ENCODE assay signal across 1 cellular context in the genomic region with DNA sequence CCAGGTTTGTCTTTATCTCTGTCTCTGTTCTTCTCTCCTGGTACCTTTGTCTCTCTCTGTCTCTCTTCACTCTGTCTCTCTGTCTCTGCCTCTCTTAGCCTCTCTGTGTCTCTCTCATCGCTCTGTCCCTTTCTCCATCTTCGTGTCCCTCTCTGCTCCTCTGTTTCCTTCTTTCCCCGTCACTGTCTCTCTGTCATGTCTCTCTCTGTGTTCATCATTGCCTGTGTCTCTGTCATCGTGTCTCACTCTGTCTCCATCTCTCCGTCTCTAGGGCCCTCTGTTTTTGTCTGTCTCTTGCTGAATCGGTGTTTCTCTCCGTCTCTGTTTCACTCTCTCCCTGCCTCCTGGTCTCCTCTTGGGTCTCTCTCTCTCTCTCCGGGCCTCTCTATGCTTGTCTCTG.
TF ChIP-seq lines count a peak whose summit lies in the region.

No MANE protein-coding gene starts in this region.

TF ChIP-seq in K562, 482 proteins besides CTCF, POLR2A, EP300 and RAD21 (continued from another document):
- TF ChIP-seq ZBTB5 (IDR thresholded peaks at IDR 0.05) (no peak), ARID2 (IDR thresholded peaks at IDR 0.05) (no peak; the same call in 1 of the 2 replicates), HOXB6 (CRISPR knock-in tag; IDR thresholded peaks at IDR 0.05; ENCODE audit: borderline replicate concordance) (no peak), KHSRP (IDR thresholded peaks at IDR 0.05) (no peak), ETV6 (IDR thresholded peaks at IDR 0.05; ENCODE audit: borderline replicate concordance in 1 of 2, low read depth in 2 of 2, low read length in 1 of 2) (no peak), ETV6 (CRISPR knock-in tag; IDR thresholded peaks at IDR 0.05; ENCODE audit: borderline replicate concordance) (no peak), GATAD2A (IDR thresholded peaks at IDR 0.05) (no peak), BRD9 (IDR thresholded peaks at IDR 0.05; ENCODE audit: low read depth, partially characterized antibody) (peak; percentile 45), ZNF780A (CRISPR knock-in tag; IDR thresholded peaks at IDR 0.05) (no peak), NCOA4 (IDR thresholded peaks at IDR 0.05; ENCODE audit: partially characterized antibody) (peak; percentile 48), ZNF583 (CRISPR knock-in tag; IDR thresholded peaks at IDR 0.05) (no peak), ZC3H8 (IDR thresholded peaks at IDR 0.05) (0 out of 2 replicates have a peak, but pooled peaks have one; percentile 37), ZNF717 (CRISPR knock-in tag; IDR thresholded peaks at IDR 0.05) (no peak), ZNF316 (IDR thresholded peaks at IDR 0.05) (peak; percentile 37; the same call in 1 of the 2 replicates), MTA2 (IDR thresholded peaks at IDR 0.05; ENCODE audit: low read depth) (no peak), THRAP3 (IDR thresholded peaks at IDR 0.05; ENCODE audit: borderline replicate concordance) (peak; percentile 67; the same call in 1 of the 2 replicates), IRF2 (CRISPR knock-in tag; IDR thresholded peaks at IDR 0.05) (no peak), CHD1 (IDR thresholded peaks at IDR 0.05; ENCODE audit: low read length) (no peak), CBX8 (IDR thresholded peaks at IDR 0.05; ENCODE audit: borderline replicate concordance, extremely low read depth, low read depth, low read length, poor library complexity, severe bottlenecking) (no peak), GTF2A2 (tag; IDR thresholded peaks at IDR 0.05) (no peak), HDAC1 (IDR thresholded peaks at IDR 0.05) (peak in 1 of 2 experiments; percentile 49; a peak in 1 of 4 replicates), SMARCA4 (IDR thresholded peaks at IDR 0.05) (no peak), LARP7 (IDR thresholded peaks at IDR 0.05) (0 out of 2 replicates have a peak, but pooled peaks have one; percentile 46), ZNF41 (CRISPR knock-in tag; conservative IDR thresholded peaks at IDR 0.05) (no peak), NCOR1 (IDR thresholded peaks at IDR 0.05) (no peak), ZNF75A (CRISPR knock-in tag; IDR thresholded peaks at IDR 0.05) (no peak), SAP30 (IDR thresholded peaks at IDR 0.05; ENCODE audit: borderline replicate concordance, insufficient read depth, low read depth, low read length, poor library complexity, severe bottlenecking) (no peak), NFATC3 (IDR thresholded peaks at IDR 0.05) (no peak), BCOR (IDR thresholded peaks at IDR 0.05) (peak; percentile 71; the same call in 1 of the 2 replicates)
- TF ChIP-seq, protein P1, sequence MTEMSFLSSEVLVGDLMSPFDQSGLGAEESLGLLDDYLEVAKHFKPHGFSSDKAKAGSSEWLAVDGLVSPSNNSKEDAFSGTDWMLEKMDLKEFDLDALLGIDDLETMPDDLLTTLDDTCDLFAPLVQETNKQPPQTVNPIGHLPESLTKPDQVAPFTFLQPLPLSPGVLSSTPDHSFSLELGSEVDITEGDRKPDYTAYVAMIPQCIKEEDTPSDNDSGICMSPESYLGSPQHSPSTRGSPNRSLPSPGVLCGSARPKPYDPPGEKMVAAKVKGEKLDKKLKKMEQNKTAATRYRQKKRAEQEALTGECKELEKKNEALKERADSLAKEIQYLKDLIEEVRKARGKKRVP (CRISPR knock-in tag; IDR thresholded peaks at IDR 0.05): no peak
- TF ChIP-seq, protein P2, sequence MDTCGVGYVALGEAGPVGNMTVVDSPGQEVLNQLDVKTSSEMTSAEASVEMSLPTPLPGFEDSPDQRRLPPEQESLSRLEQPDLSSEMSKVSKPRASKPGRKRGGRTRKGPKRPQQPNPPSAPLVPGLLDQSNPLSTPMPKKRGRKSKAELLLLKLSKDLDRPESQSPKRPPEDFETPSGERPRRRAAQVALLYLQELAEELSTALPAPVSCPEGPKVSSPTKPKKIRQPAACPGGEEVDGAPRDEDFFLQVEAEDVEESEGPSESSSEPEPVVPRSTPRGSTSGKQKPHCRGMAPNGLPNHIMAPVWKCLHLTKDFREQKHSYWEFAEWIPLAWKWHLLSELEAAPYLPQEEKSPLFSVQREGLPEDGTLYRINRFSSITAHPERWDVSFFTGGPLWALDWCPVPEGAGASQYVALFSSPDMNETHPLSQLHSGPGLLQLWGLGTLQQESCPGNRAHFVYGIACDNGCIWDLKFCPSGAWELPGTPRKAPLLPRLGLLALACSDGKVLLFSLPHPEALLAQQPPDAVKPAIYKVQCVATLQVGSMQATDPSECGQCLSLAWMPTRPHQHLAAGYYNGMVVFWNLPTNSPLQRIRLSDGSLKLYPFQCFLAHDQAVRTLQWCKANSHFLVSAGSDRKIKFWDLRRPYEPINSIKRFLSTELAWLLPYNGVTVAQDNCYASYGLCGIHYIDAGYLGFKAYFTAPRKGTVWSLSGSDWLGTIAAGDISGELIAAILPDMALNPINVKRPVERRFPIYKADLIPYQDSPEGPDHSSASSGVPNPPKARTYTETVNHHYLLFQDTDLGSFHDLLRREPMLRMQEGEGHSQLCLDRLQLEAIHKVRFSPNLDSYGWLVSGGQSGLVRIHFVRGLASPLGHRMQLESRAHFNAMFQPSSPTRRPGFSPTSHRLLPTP (IDR thresholded peaks at IDR 0.05; ENCODE audit: borderline replicate concordance, extremely low read depth, insufficient read length): no peak
- TF ChIP-seq, protein P3, sequence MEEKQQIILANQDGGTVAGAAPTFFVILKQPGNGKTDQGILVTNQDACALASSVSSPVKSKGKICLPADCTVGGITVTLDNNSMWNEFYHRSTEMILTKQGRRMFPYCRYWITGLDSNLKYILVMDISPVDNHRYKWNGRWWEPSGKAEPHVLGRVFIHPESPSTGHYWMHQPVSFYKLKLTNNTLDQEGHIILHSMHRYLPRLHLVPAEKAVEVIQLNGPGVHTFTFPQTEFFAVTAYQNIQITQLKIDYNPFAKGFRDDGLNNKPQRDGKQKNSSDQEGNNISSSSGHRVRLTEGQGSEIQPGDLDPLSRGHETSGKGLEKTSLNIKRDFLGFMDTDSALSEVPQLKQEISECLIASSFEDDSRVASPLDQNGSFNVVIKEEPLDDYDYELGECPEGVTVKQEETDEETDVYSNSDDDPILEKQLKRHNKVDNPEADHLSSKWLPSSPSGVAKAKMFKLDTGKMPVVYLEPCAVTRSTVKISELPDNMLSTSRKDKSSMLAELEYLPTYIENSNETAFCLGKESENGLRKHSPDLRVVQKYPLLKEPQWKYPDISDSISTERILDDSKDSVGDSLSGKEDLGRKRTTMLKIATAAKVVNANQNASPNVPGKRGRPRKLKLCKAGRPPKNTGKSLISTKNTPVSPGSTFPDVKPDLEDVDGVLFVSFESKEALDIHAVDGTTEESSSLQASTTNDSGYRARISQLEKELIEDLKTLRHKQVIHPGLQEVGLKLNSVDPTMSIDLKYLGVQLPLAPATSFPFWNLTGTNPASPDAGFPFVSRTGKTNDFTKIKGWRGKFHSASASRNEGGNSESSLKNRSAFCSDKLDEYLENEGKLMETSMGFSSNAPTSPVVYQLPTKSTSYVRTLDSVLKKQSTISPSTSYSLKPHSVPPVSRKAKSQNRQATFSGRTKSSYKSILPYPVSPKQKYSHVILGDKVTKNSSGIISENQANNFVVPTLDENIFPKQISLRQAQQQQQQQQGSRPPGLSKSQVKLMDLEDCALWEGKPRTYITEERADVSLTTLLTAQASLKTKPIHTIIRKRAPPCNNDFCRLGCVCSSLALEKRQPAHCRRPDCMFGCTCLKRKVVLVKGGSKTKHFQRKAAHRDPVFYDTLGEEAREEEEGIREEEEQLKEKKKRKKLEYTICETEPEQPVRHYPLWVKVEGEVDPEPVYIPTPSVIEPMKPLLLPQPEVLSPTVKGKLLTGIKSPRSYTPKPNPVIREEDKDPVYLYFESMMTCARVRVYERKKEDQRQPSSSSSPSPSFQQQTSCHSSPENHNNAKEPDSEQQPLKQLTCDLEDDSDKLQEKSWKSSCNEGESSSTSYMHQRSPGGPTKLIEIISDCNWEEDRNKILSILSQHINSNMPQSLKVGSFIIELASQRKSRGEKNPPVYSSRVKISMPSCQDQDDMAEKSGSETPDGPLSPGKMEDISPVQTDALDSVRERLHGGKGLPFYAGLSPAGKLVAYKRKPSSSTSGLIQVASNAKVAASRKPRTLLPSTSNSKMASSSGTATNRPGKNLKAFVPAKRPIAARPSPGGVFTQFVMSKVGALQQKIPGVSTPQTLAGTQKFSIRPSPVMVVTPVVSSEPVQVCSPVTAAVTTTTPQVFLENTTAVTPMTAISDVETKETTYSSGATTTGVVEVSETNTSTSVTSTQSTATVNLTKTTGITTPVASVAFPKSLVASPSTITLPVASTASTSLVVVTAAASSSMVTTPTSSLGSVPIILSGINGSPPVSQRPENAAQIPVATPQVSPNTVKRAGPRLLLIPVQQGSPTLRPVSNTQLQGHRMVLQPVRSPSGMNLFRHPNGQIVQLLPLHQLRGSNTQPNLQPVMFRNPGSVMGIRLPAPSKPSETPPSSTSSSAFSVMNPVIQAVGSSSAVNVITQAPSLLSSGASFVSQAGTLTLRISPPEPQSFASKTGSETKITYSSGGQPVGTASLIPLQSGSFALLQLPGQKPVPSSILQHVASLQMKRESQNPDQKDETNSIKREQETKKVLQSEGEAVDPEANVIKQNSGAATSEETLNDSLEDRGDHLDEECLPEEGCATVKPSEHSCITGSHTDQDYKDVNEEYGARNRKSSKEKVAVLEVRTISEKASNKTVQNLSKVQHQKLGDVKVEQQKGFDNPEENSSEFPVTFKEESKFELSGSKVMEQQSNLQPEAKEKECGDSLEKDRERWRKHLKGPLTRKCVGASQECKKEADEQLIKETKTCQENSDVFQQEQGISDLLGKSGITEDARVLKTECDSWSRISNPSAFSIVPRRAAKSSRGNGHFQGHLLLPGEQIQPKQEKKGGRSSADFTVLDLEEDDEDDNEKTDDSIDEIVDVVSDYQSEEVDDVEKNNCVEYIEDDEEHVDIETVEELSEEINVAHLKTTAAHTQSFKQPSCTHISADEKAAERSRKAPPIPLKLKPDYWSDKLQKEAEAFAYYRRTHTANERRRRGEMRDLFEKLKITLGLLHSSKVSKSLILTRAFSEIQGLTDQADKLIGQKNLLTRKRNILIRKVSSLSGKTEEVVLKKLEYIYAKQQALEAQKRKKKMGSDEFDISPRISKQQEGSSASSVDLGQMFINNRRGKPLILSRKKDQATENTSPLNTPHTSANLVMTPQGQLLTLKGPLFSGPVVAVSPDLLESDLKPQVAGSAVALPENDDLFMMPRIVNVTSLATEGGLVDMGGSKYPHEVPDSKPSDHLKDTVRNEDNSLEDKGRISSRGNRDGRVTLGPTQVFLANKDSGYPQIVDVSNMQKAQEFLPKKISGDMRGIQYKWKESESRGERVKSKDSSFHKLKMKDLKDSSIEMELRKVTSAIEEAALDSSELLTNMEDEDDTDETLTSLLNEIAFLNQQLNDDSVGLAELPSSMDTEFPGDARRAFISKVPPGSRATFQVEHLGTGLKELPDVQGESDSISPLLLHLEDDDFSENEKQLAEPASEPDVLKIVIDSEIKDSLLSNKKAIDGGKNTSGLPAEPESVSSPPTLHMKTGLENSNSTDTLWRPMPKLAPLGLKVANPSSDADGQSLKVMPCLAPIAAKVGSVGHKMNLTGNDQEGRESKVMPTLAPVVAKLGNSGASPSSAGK (IDR thresholded peaks at IDR 0.05): no peak
